Comparison of ENCODE assay signal across 1 cellular context in the genomic region with DNA sequence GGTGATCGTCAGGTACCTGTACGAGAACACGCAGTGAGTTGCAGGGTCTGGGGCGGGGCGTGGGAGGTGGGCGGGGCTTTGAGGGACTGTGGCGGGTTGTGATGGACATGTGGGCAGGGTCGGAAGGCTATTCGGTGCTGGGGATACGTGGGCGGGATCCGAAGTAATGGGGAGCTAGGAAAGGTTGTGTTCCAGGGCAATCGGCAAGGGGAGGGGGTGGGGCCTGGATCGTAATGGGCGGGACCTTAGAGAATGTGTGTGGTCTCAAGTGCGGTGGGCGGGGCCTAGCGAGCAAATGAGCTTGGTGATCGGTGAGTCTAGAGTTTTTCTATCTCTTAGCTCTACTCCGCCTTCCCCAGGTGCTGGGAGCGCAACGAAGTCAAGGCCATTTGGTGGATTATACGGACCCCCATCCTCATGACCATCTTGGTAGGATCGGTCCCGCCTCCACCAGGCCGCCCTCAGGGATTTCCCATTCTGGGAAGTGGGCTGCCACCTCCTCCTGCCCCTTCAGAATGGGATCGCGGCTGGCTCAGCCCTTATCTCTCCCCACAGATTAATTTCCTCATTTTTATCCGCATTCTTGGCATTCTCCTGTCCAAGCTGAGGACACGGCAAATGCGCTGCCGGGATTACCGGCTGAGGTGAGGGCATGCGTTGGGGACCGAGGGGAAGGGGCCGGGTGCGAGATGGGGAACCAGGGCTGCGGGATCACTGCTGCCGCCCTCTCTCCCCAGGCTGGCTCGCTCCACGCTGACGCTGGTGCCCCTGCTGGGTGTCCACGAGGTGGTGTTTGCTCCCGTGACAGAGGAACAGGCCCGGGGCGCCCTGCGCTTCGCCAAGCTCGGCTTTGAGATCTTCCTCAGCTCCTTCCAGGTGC.
A peak's percentile ranks its signal among the peaks of the same experiment; 100 is the strongest.
TF ChIP-seq lines count a peak whose summit lies in the region.

No MANE protein-coding gene starts in this region.

TF ChIP-seq in K562, 482 proteins besides CTCF, POLR2A, EP300 and RAD21 (continued from another document):
- TF ChIP-seq PBX2 (CRISPR knock-in tag; IDR thresholded peaks at IDR 0.05; ENCODE audit: low read depth): no peak
- TF ChIP-seq PBX2 (tag; conservative IDR thresholded peaks at IDR 0.05; ENCODE audit: low read depth): 0 out of 2 replicates have a peak, but pooled peaks have one; percentile 18
- TF ChIP-seq, protein P1, sequence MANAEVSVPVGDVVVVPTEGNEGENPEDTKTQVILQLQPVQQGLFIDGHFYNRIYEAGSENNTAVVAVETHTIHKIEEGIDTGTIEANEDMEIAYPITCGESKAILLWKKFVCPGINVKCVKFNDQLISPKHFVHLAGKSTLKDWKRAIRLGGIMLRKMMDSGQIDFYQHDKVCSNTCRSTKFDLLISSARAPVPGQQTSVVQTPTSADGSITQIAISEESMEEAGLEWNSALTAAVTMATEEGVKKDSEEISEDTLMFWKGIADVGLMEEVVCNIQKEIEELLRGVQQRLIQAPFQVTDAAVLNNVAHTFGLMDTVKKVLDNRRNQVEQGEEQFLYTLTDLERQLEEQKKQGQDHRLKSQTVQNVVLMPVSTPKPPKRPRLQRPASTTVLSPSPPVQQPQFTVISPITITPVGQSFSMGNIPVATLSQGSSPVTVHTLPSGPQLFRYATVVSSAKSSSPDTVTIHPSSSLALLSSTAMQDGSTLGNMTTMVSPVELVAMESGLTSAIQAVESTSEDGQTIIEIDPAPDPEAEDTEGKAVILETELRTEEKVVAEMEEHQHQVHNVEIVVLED (CRISPR knock-in tag; IDR thresholded peaks at IDR 0.05): no peak
- no peak for TF ChIP-seq ZBTB8A (IDR thresholded peaks at IDR 0.05; ENCODE audit: partially characterized antibody)
- no peak for TF ChIP-seq YY1 (IDR thresholded peaks at IDR 0.05; ENCODE audit: borderline replicate concordance in 1 of 3, control insufficient read depth in 1 of 3, extremely low read depth in 1 of 3, insufficient read depth in 3 of 3, insufficient read length in 1 of 3, insufficient replicate concordance in 2 of 3, low read depth in 1 of 3, low read length in 2 of 3)
- no peak for TF ChIP-seq SMARCA4 (IDR thresholded peaks at IDR 0.05)
- TF ChIP-seq FOXJ3 (CRISPR knock-in tag; IDR thresholded peaks at IDR 0.05): no peak
- no peak for TF ChIP-seq KDM5B (IDR thresholded peaks at IDR 0.05; ENCODE audit: insufficient replicate concordance, low read depth, low read length)
TF ChIP-seq in K562: peak in this region for 11.
